In genomic region chr20:58503668-58504067, GRCh38 we compare ENCODE assay signal across 35 cellular contexts. TPM values are rescaled to one million over a fixed set of nuclear protein-coding genes. Genes with fewer than 3 reads are reported as not detected.
"Had no signal": no experiment of that assay in that cellular context is flagged by ENCODE, and none has a peak within 500 bp of the region (broad histone marks: within the 10 kb centered on the region; RNA-seq: fewer than 3 reads in every experiment).

No MANE protein-coding gene starts in this region.

- H3K36me3 Mint-ChIP-seq: activated CD8-positive, alpha-beta memory T cell treated with anti-CD3 and anti-CD28 coated beads, Interleukin-2, amount 10 ng/mL, durations not matched to agents 7 days and 5 days; activated naive CD4-positive, alpha-beta T cell treated with anti-CD3 and anti-CD28 coated beads, Interleukin-2, amount 10 ng/mL, durations not matched to agents 7 days and 5 days; activated naive CD8-positive, alpha-beta T cell treated with anti-CD3 and anti-CD28 coated beads, Interleukin-2, amount 10 ng/mL, durations not matched to agents 7 days and 5 days had no signal

- H3K27ac ChIP-seq: ascending aorta, cardiac muscle cell, VCaP had no signal

- H3K4me1 ChIP-seq: ascending aorta had no signal

- H3K4me3 Mint-ChIP-seq: activated B cell treated with CpG ODN at 0.5 μM for 24 hours; activated CD4-positive, alpha-beta memory T cell treated with anti-CD3 and anti-CD28 coated beads, Interleukin-2, amount 10 ng/mL, durations not matched to agents 7 days and 5 days; activated CD4-positive, alpha-beta T cell treated with anti-CD3 and anti-CD28 coated beads, Interleukin-2, amount 10 ng/mL, durations not matched to agents 7 days and 5 days; activated CD8-positive, alpha-beta memory T cell treated with anti-CD3 and anti-CD28 coated beads, Interleukin-2, amount 10 ng/mL, durations not matched to agents 7 days and 5 days; activated CD8-positive, alpha-beta T cell treated with anti-CD3 and anti-CD28 coated beads, Interleukin-2, amount 10 ng/mL, durations not matched to agents 7 days and 5 days; activated naive CD4-positive, alpha-beta T cell treated with anti-CD3 and anti-CD28 coated beads, Interleukin-2, amount 10 ng/mL, durations not matched to agents 7 days and 5 days; activated naive CD4-positive, alpha-beta T cell treated with anti-CD3 and anti-CD28 coated beads, Interleukin-2, amount 50 U/mL, for 24 hours; activated naive CD8-positive, alpha-beta T cell; activated naive CD8-positive, alpha-beta T cell treated with anti-CD3 and anti-CD28 coated beads, Interleukin-2, amount 10 ng/mL, durations not matched to agents 7 days and 5 days; activated naive CD8-positive, alpha-beta T cell treated with anti-CD3 and anti-CD28 coated beads, Interleukin-2, amount 50 U/mL, for 24 hours; activated T-cell treated with anti-CD3 and anti-CD28 coated beads, Interleukin-2, amount 50 U/mL, for 24 hours; brain; central memory CD8-positive, alpha-beta T cell; T-helper 1 cell treated with Interleukin-12 subunit alpha and Interleukin-12 subunit beta and Interleukin-4 antibody, amounts not matched to agents 30 μg/mL and 1 μg/mL, for 36 hours; T-helper 2 cell treated with Interferon-gamma antibody and Interleukin-4, amounts not matched to agents 5 μg/mL and 100 μg/mL, for 36 hours had no signal

- H3K27ac Mint-ChIP-seq: activated B cell treated with CpG ODN at 0.5 μM for 24 hours; activated CD4-positive, alpha-beta memory T cell treated with anti-CD3 and anti-CD28 coated beads, Interleukin-2, amount 10 ng/mL, durations not matched to agents 7 days and 5 days; activated CD4-positive, alpha-beta T cell treated with anti-CD3 and anti-CD28 coated beads, Interleukin-2, amount 10 ng/mL, durations not matched to agents 7 days and 5 days; activated CD8-positive, alpha-beta memory T cell treated with anti-CD3 and anti-CD28 coated beads, Interleukin-2, amount 10 ng/mL, durations not matched to agents 7 days and 5 days; activated CD8-positive, alpha-beta T cell treated with anti-CD3 and anti-CD28 coated beads, Interleukin-2, amount 10 ng/mL, durations not matched to agents 7 days and 5 days; activated naive CD4-positive, alpha-beta T cell treated with anti-CD3 and anti-CD28 coated beads, Interleukin-2, amount 10 ng/mL, durations not matched to agents 7 days and 5 days; activated naive CD4-positive, alpha-beta T cell treated with anti-CD3 and anti-CD28 coated beads, Interleukin-2, amount 50 U/mL, for 24 hours; activated naive CD8-positive, alpha-beta T cell; activated naive CD8-positive, alpha-beta T cell treated with anti-CD3 and anti-CD28 coated beads, Interleukin-2, amount 10 ng/mL, durations not matched to agents 7 days and 5 days; activated naive CD8-positive, alpha-beta T cell treated with anti-CD3 and anti-CD28 coated beads, Interleukin-2, amount 50 U/mL, for 24 hours; activated T-cell treated with anti-CD3 and anti-CD28 coated beads, Interleukin-2, amount 50 U/mL, for 24 hours; activated T-helper 2 cell treated with anti-CD3 and anti-CD28 coated beads, Interferon-gamma antibody, Interleukin-2, Interleukin-4, amounts not matched to agents 10 μg/mL and 5 μg/mL and 100 μg/mL, durations not matched to agents 14 hours and 24 hours and 36 hours; brain; T-helper 1 cell treated with Interleukin-12 subunit alpha and Interleukin-12 subunit beta and Interleukin-4 antibody, amounts not matched to agents 30 μg/mL and 1 μg/mL, for 36 hours; T-helper 2 cell treated with Interferon-gamma antibody and Interleukin-4, amounts not matched to agents 5 μg/mL and 100 μg/mL, for 36 hours had no signal

- H3K4me1 Mint-ChIP-seq: activated B cell treated with CpG ODN at 0.5 μM for 24 hours; activated CD4-positive, alpha-beta memory T cell treated with anti-CD3 and anti-CD28 coated beads, Interleukin-2, amount 10 ng/mL, durations not matched to agents 7 days and 5 days; activated CD4-positive, alpha-beta T cell treated with anti-CD3 and anti-CD28 coated beads, Interleukin-2, amount 10 ng/mL, durations not matched to agents 7 days and 5 days; activated CD8-positive, alpha-beta memory T cell treated with anti-CD3 and anti-CD28 coated beads, Interleukin-2, amount 10 ng/mL, durations not matched to agents 7 days and 5 days; activated naive CD4-positive, alpha-beta T cell treated with anti-CD3 and anti-CD28 coated beads, Interleukin-2, amount 10 ng/mL, durations not matched to agents 7 days and 5 days; activated naive CD4-positive, alpha-beta T cell treated with anti-CD3 and anti-CD28 coated beads, Interleukin-2, amount 50 U/mL, for 24 hours; activated naive CD8-positive, alpha-beta T cell treated with anti-CD3 and anti-CD28 coated beads, Interleukin-2, amount 10 ng/mL, durations not matched to agents 7 days and 5 days; activated naive CD8-positive, alpha-beta T cell treated with anti-CD3 and anti-CD28 coated beads, Interleukin-2, amount 50 U/mL, for 24 hours; central memory CD8-positive, alpha-beta T cell had no signal

- DNase-seq: activated B cell treated with CpG ODN at 0.5 μM for 24 hours; activated CD4-positive, alpha-beta memory T cell treated with anti-CD3 and anti-CD28 coated beads, Interleukin-2, amount 10 ng/mL, durations not matched to agents 7 days and 5 days; activated CD4-positive, alpha-beta T cell treated with anti-CD3 and anti-CD28 coated beads for 4 hours; activated CD4-positive, alpha-beta T cell treated with anti-CD3 and anti-CD28 coated beads, Interleukin-2, amount 10 ng/mL, durations not matched to agents 7 days and 5 days; activated CD4-positive, alpha-beta T cell treated with anti-CD3 and anti-CD28 coated beads, Interleukin-2, amount 50 U/mL, for 48 hours; activated CD4-positive, CD25-positive, alpha-beta regulatory T cell treated with anti-CD3 and anti-CD28 coated beads, Interleukin-2, amount 50 U/mL, for 72 hours; activated CD8-positive, alpha-beta memory T cell treated with anti-CD3 and anti-CD28 coated beads for 24 hours; activated CD8-positive, alpha-beta memory T cell treated with anti-CD3 and anti-CD28 coated beads, Interleukin-2, amount 10 ng/mL, durations not matched to agents 7 days and 5 days; activated CD8-positive, alpha-beta memory T cell treated with anti-CD3 and anti-CD28 coated beads, Interleukin-2, amount 50 U/mL, for 48 hours; activated CD8-positive, alpha-beta T cell treated with anti-CD3 and anti-CD28 coated beads, Interleukin-2, amount 10 ng/mL, durations not matched to agents 7 days and 5 days; activated effector memory CD4-positive, alpha-beta T cell treated with Interleukin-2 at 50 U/mL for 16 hours; activated gamma-delta T cell; activated naive CD4-positive, alpha-beta T cell treated with anti-CD3 and anti-CD28 coated beads, Interleukin-2, amount 10 ng/mL, durations not matched to agents 7 days and 5 days; activated naive CD4-positive, alpha-beta T cell treated with Interleukin-2 at 50 U/mL for 16 hours; activated naive CD8-positive, alpha-beta T cell treated with anti-CD3 and anti-CD28 coated beads, Interleukin-2, amount 10 ng/mL, durations not matched to agents 7 days and 5 days; activated naive CD8-positive, alpha-beta T cell treated with anti-CD3 and anti-CD28 coated beads, Interleukin-2, amount 50 U/mL, for 24 hours; activated T-cell treated with anti-CD3 and anti-CD28 coated beads, Interleukin-2, amount 50 U/mL, for 24 hours; activated T-cell treated with anti-CD3 and anti-CD28 coated beads, Interleukin-2, amount 50 U/mL, for 48 hours; amygdala; anterior cingulate cortex; caudate nucleus; SW 1271; T-helper 1 cell; T-helper 2 cell; T-helper 9 cell had no signal

- H3K27me3 Mint-ChIP-seq: activated CD4-positive, alpha-beta memory T cell treated with anti-CD3 and anti-CD28 coated beads, Interleukin-2, amount 10 ng/mL, durations not matched to agents 7 days and 5 days; activated CD4-positive, alpha-beta T cell treated with anti-CD3 and anti-CD28 coated beads, Interleukin-2, amount 10 ng/mL, durations not matched to agents 7 days and 5 days; activated CD8-positive, alpha-beta memory T cell treated with anti-CD3 and anti-CD28 coated beads, Interleukin-2, amount 10 ng/mL, durations not matched to agents 7 days and 5 days; activated naive CD4-positive, alpha-beta T cell treated with anti-CD3 and anti-CD28 coated beads, Interleukin-2, amount 50 U/mL, for 24 hours had no signal

- H3K4me3 ChIP-seq: ascending aorta, cardiac muscle cell had no signal

- H3K27me3 ChIP-seq: ascending aorta, cardiac muscle cell had no signal

- H3K36me3 ChIP-seq: cardiac muscle cell had no signal

RNA-seq across cellular contexts. Expression of gene APCDD1L, which starts 11.5 kb away (rescaled TPM):
- total RNA-seq: activated B cell treated with CpG ODN at 0.5 μM for 24 hours; activated CD4-positive, alpha-beta memory T cell treated with anti-CD3 and anti-CD28 coated beads, Interleukin-2, amount 10 ng/mL, durations not matched to agents 7 days and 5 days; activated CD4-positive, alpha-beta T cell treated with anti-CD3 and anti-CD28 coated beads, Interleukin-2, amount 10 ng/mL, durations not matched to agents 7 days and 5 days; activated CD8-positive, alpha-beta memory T cell treated with anti-CD3 and anti-CD28 coated beads, Interleukin-2, amount 10 ng/mL, durations not matched to agents 7 days and 5 days; activated CD8-positive, alpha-beta T cell treated with anti-CD3 and anti-CD28 coated beads, Interleukin-2, amount 10 ng/mL, durations not matched to agents 7 days and 5 days; activated naive CD8-positive, alpha-beta T cell treated with anti-CD3 and anti-CD28 coated beads, Interleukin-2, amount 10 ng/mL, durations not matched to agents 7 days and 5 days; activated T-helper 2 cell treated with anti-CD3 and anti-CD28 coated beads, Interferon-gamma antibody, Interleukin-2, Interleukin-4, amounts not matched to agents 10 μg/mL and 5 μg/mL and 100 μg/mL, durations not matched to agents 14 hours and 24 hours and 36 hours had no signal
